ENCODE assay signal across 8 cellular contexts in genomic region chr14:24232645-24233537, GRCh38. TPM values are rescaled to one million over a fixed set of nuclear protein-coding genes. Genes with fewer than 3 reads are reported as not detected.
DNase-seq lines count a peak whose midpoint lies in the region; ATAC-seq and TF ChIP-seq lines count a peak whose summit lies in the region.

TSS of gene GMPR2 (plus strand) at chr14:24232929. CDS start at chr14:24233254, 325 bp downstream.

- H4K20me1 ChIP-seq in PC-9 (ENCODE audit: insufficient read depth): no peaks in the 10 kb centered on the region

- H3K27me3 ChIP-seq in PC-9 (ENCODE audit: insufficient read depth, low read depth) (no peaks in the 10 kb centered on the region), tibial nerve (no peaks in the 10 kb centered on the region)

- intact Hi-C loops in PC-9 (cut with micrococcal nuclease; ENCODE audit: unreplicated experiment): no loop called here

- TF ChIP-seq POLR2A in tibial nerve (IDR thresholded peaks at IDR 0.05): no peak

- ATAC-seq in GM18909 (IDR thresholded peaks at IDR 0.05; ENCODE audit: poor library complexity, unreplicated experiment) (peak; percentile 58), HG03066 (IDR thresholded peaks at IDR 0.05; ENCODE audit: low read depth, unreplicated experiment) (peak; percentile 56)

- peak within 1 kb of the TSS; percentile 90 for H2AFZ ChIP-seq in PC-9

- TF ChIP-seq CTCF in PC-9 (conservative IDR thresholded peaks at IDR 0.05) (no peak), tibial nerve (IDR thresholded peaks at IDR 0.05) (no peak)

- H3K4me1 ChIP-seq in PC-9 (replicated peaks; ENCODE audit: insufficient read depth): peaks cover 12% of the 10 kb centered on the region
- H3K4me1 ChIP-seq in tibial nerve: peaks cover 0 to 44% (median 23%) of the 10 kb centered on the region in 4 donors

- H3K36me3 ChIP-seq in PC-9 (ENCODE audit: low read depth) (no peaks in the 10 kb centered on the region), tibial nerve (peaks cover 0 to 33% (median 0%) of the 10 kb centered on the region in 3 donors)

- H3K9me2 ChIP-seq in PC-9 (ENCODE audit: insufficient read depth): no peaks in the 10 kb centered on the region

- WGBS in tibial nerve, 2 donors: 3 to 7% methylated on average over 26 to 34 of the region's 38 CpGs

- H3K27ac ChIP-seq in PC-9: peak within 1 kb of the TSS; percentile 59
- peak within 1 kb of the TSS; percentile 80 to 94 (median 89) for H3K27ac ChIP-seq in tibial nerve

- DNase-seq in COLO829 (ENCODE audit: low spot score): peak; percentile 61
- no peak for DNase-seq in PC-9
- DNase-seq in dermis blood vessel endothelial cell: peak; percentile 45
- peak; percentile 28 to 35 for DNase-seq in lung microvascular endothelial cell (ENCODE audit: low read depth in 2 of 2)
- no peak for DNase-seq in tibial nerve (ENCODE audit: low spot score in 2 of 2)
- DNase-seq in stimulated activated CD4-positive, alpha-beta T cell treated with anti-CD3 and anti-CD28 coated beads, Interleukin-4, amount 100 ng/mL, for 4 hours: no peak

- H3K9me3 ChIP-seq in PC-9 (ENCODE audit: insufficient read depth, low read depth) (no peaks in the 10 kb centered on the region), tibial nerve (no peaks in the 10 kb centered on the region)

- BruUV-seq in PC-9 (replicated peaks; lab: Mats Ljungman, UMichigan): TSS peak; percentile 46

- TF ChIP-seq EP300 in tibial nerve (IDR thresholded peaks at IDR 0.05): peak in 1 of 2 donors; percentile 4

- peaks cover 7% of the 10 kb centered on the region; the same call in 1 of the 2 replicates for H3F3A ChIP-seq in PC-9 (ENCODE audit: insufficient read depth, low read depth)

- peak within 1 kb of the TSS; percentile 96 for H3K4me2 ChIP-seq in PC-9

- H3K4me3 ChIP-seq in PC-9 (peak within 1 kb of the TSS; percentile 89), tibial nerve (peak within 1 kb of the TSS; percentile 51 to 98 (median 88))

- H3K79me2 ChIP-seq in PC-9 (ENCODE audit: low read depth): peaks cover 54% of the 10 kb centered on the region

- POLR2A ChIA-PET in PC-9 (lab: Charles Lee; ENCODE audit: unreplicated experiment): no interaction called here

- CTCF ChIA-PET in PC-9 (lab: Charles Lee): no interaction called here

RNA-seq across cellular contexts. Expression of gene GMPR2, which starts in this region (rescaled TPM):
- 55.3 and 63.7 TPM in 2 replicates for total RNA-seq in PC-9 (2021)
- total RNA-seq in dermis blood vessel endothelial cell: 108 and 121 TPM in 2 replicates
- 87.6 and 109 TPM in 2 replicates for total RNA-seq in lung microvascular endothelial cell
- total RNA-seq in tibial nerve: 10 to 100 TPM; 46.5 to 63.4 (median 57.2) TPM

Comparison
In these comparisons a context has a peak if more than half of its experiments do, and no peak if none do; other contexts are left out.
1. DNase-seq: peak in COLO829 (single experiment), dermis blood vessel endothelial cell (single experiment) and lung microvascular endothelial cell (2 of 2); none in PC-9 (0 of 2), tibial nerve (0 of 2) and stimulated activated CD4-positive, alpha-beta T cell treated with anti-CD3 and anti-CD28 coated beads, Interleukin-4, amount 100 ng/mL, for 4 hours (0 of 2).